Comparison of ENCODE assay signal across 12 cellular contexts in genomic region chr7:70630647-70631457, GRCh38.
DNase-seq lines count a peak whose midpoint lies in the region; ATAC-seq and TF ChIP-seq lines count a peak whose summit lies in the region.
"Had no signal": no experiment of that assay in that cellular context is flagged by ENCODE, and none has a peak within 500 bp of the region (broad histone marks: within the 10 kb centered on the region; RNA-seq: fewer than 3 reads in every experiment).

No MANE protein-coding gene starts in this region.

- peak overlapping the region; percentile 31 for H3K27ac ChIP-seq in ectodermal cell (ENCODE audit: insufficient read depth, low read depth, low read length, poor library complexity, severe bottlenecking)
- no peak overlapping the region for H3K27ac ChIP-seq in PC-9
- H3K27ac ChIP-seq: VCaP had no signal

- no peaks in the 10 kb centered on the region for H3K36me3 ChIP-seq in ectodermal cell (ENCODE audit: control insufficient read depth, insufficient read depth, low read length)
- H3K36me3 ChIP-seq in PC-9 (ENCODE audit: low read depth), result no peaks in the 10 kb centered on the region

- H2AFZ ChIP-seq in PC-9, result no peak overlapping the region

- peaks cover 31% of the 10 kb centered on the region for H3K36me3 Mint-ChIP-seq in nephron progenitor cell (ENCODE audit: low read depth)

- no peak for ATAC-seq in HG02852 (IDR thresholded peaks at IDR 0.05; ENCODE audit: unreplicated experiment)

- H3K9me3 ChIP-seq in ectodermal cell (ENCODE audit: control insufficient read depth, low read length), result no peaks in the 10 kb centered on the region
- no peaks in the 10 kb centered on the region for H3K9me3 ChIP-seq in PC-9 (ENCODE audit: insufficient read depth, low read depth)

- intact Hi-C loops in PC-9 (cut with micrococcal nuclease; ENCODE audit: unreplicated experiment), result no loop called here

- POLR2A ChIA-PET in PC-9 (lab: Charles Lee; ENCODE audit: unreplicated experiment), result no interaction called here

- peaks cover 28% of the 10 kb centered on the region for H3K9me3 Mint-ChIP-seq in nephron progenitor cell

- peaks cover 63% of the 10 kb centered on the region for H3K4me1 Mint-ChIP-seq in nephron progenitor cell

- peaks cover 56% of the 10 kb centered on the region for H3K27me3 Mint-ChIP-seq in nephron progenitor cell (ENCODE audit: low read depth, poor library complexity)

- no TSS peak for BruUV-seq in PC-9 (replicated peaks; lab: Mats Ljungman, UMichigan)

- TF ChIP-seq CTCF in nephron progenitor cell (IDR thresholded peaks at IDR 0.05) (no peak), PC-9 (conservative IDR thresholded peaks at IDR 0.05) (no peak)

- 86% methylated on average over 32 of the region's 32 CpGs for WGBS in ectodermal cell, 2 experiments

- no peak overlapping the region for H3K4me3 ChIP-seq in ectodermal cell (ENCODE audit: insufficient read depth, low read depth, low read length)
- no peak overlapping the region for H3K4me3 ChIP-seq in PC-9

- CTCF ChIA-PET in PC-9 (lab: Charles Lee), result no interaction called here

- peak; percentile 41 for DNase-seq in AG08396 (ENCODE audit: low spot score)
- DNase-seq in NCI-H146 (lab: John Stamatoyannopoulos, UW), result peak; percentile 45
- peak; percentile 81 for DNase-seq in nephron progenitor cell
- no peak for DNase-seq in activated effector memory CD4-positive, alpha-beta T cell treated with Interleukin-2 at 50 U/mL for 16 hours
- DNase-seq in COR-L47 (lab: John Stamatoyannopoulos, UW), result no peak
- DNase-seq in PC-9, result no peak
- DNase-seq: activated T-cell treated with anti-CD3 and anti-CD28 coated beads, Interleukin-2, amount 50 U/mL, for 1 hour; SHP77; stimulated activated CD4-positive, alpha-beta T cell treated with anti-CD3 and anti-CD28 coated beads, Interleukin-4, amount 100 ng/mL, for 4 hours had no signal

- H3K4me2 ChIP-seq in PC-9, result no peak overlapping the region

- no peaks in the 10 kb centered on the region for H3K79me2 ChIP-seq in PC-9 (ENCODE audit: low read depth)

- no peaks in the 10 kb centered on the region for H4K20me1 ChIP-seq in PC-9 (ENCODE audit: insufficient read depth)

- H3F3A ChIP-seq in PC-9 (ENCODE audit: insufficient read depth, low read depth), result no peaks in the 10 kb centered on the region

- peak overlapping the region; percentile 68 for H3K4me3 Mint-ChIP-seq in nephron progenitor cell

- peak overlapping the region; percentile 85 for H3K27ac Mint-ChIP-seq in nephron progenitor cell

- H3K27me3 ChIP-seq in ectodermal cell (ENCODE audit: control insufficient read depth, insufficient read depth, low read length, poor library complexity, severe bottlenecking), result peaks cover 3% of the 10 kb centered on the region
- H3K27me3 ChIP-seq in PC-9 (ENCODE audit: insufficient read depth, low read depth), result peaks cover 52% of the 10 kb centered on the region

- H3K4me1 ChIP-seq in ectodermal cell (ENCODE audit: control insufficient read depth, insufficient read depth, low read length) (peaks cover 17% of the 10 kb centered on the region), PC-9 (replicated peaks; ENCODE audit: insufficient read depth) (no peaks in the 10 kb centered on the region)

- no peaks in the 10 kb centered on the region for H3K9me2 ChIP-seq in PC-9 (ENCODE audit: insufficient read depth)

Comparison
In these comparisons a context has a peak if more than half of its experiments do, and no peak if none do; other contexts are left out.
1. DNase-seq: peak in AG08396 (single experiment), NCI-H146 (single experiment) and nephron progenitor cell (single experiment); none in activated effector memory CD4-positive, alpha-beta T cell treated with Interleukin-2 at 50 U/mL for 16 hours (single experiment), COR-L47 (single experiment) and PC-9 (0 of 2).